ENCODE assay signal across 21 cellular contexts in the genomic region with DNA sequence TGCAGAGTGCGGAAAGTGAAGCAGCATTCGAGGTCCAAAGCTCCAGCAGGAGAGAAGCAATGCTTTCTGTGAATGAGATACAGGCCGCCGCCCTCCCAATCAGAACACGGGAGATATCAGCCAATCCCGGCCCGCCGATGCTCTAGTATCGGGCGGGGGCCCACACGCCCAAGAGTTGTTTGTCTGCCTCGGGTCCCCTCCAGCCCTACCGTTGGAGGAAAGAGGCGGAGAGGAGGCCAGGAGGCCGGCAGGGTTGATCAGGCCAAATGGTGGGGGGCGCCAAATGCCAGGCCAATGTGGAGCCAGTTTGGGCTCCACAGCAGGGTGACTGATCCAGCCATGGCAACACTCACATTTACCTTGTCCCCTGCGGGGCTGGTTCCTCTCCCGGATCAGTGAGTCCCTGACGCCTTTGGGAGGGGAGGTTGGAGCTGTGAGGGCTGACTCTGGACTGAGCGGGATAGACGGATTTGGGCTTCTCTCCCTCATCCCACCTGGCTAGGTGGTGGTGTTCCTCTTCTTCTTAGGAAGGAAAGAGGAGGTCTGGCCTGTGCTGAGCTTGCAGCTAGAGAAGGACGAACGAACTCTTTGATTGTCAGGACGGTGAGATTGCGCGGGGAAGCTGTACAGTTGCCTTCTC. TPM values are rescaled to one million over a fixed set of nuclear protein-coding genes. Genes with fewer than 3 reads are reported as not detected.
DNase-seq lines count a peak whose midpoint lies in the region; ATAC-seq and TF ChIP-seq lines count a peak whose summit lies in the region.
"Had no signal": no experiment of that assay in that cellular context is flagged by ENCODE, and none has a peak within 500 bp of the region (broad histone marks: within the 10 kb centered on the region; RNA-seq: fewer than 3 reads in every experiment).

No MANE protein-coding gene starts in this region.

- intact Hi-C loops in colonic mucosa (cut with DNase I) (no loop called here), posterior cingulate gyrus (cut with DNase I) (no loop called here)

- no peak overlapping the region for H3K27ac ChIP-seq in WERI-Rb-1
- H3K27ac ChIP-seq in colonic mucosa = no peak overlapping the region
- no peak overlapping the region for H3K27ac ChIP-seq in neuronal stem cell (replicated peaks; ENCODE audit: low read length)
- H3K27ac ChIP-seq: Peyer's patch, SJSA1 had no signal

- ATAC-seq in GM21528 (IDR thresholded peaks at IDR 0.05; ENCODE audit: low FRiP score, unreplicated experiment) = no peak

- no peak overlapping the region for H2AFZ ChIP-seq in neuronal stem cell (ENCODE audit: low read length)

- H3K36me3 ChIP-seq in WERI-Rb-1 = no peaks in the 10 kb centered on the region
- H3K36me3 ChIP-seq in colonic mucosa = no peaks in the 10 kb centered on the region
- H3K36me3 ChIP-seq in neuronal stem cell (replicated peaks in 1 of 2; ENCODE audit: control insufficient read depth in 2 of 2, insufficient read depth in 2 of 2, low read length in 2 of 2) = no peaks in the 10 kb centered on the region
- H3K36me3 ChIP-seq: MG63, Peyer's patch, SJSA1 had no signal

- H4K8ac ChIP-seq in neuronal stem cell (ENCODE audit: low read depth, low read length) = no peak overlapping the region

- H3K9ac ChIP-seq in colonic mucosa (ENCODE audit: low read depth in 2 of 2, low read length in 2 of 2) (no peak overlapping the region), neuronal stem cell (ENCODE audit: low read depth, low read length, poor library complexity) (peak overlapping the region; percentile 7)

- H3K79me1 ChIP-seq in neuronal stem cell (ENCODE audit: low read depth, low read length) = no peaks in the 10 kb centered on the region

- H3K4me1 ChIP-seq in colonic mucosa = no peaks in the 10 kb centered on the region
- H3K4me1 ChIP-seq in neuronal stem cell (ENCODE audit: control insufficient read depth in 2 of 2, insufficient read depth in 1 of 2, low read depth in 1 of 2, low read length in 2 of 2) = no peaks in the 10 kb centered on the region
- H3K4me1 ChIP-seq: Peyer's patch had no signal

- H2BK15ac ChIP-seq in neuronal stem cell (ENCODE audit: low read length) = peak overlapping the region; percentile 14

- H3K4me2 ChIP-seq in neuronal stem cell (ENCODE audit: insufficient read depth, low read length, poor library complexity, severe bottlenecking) = no peak overlapping the region

- H2AK5ac ChIP-seq in neuronal stem cell (ENCODE audit: low read depth, low read length) = peak overlapping the region; percentile 2

- no peak overlapping the region for H2BK120ac ChIP-seq in neuronal stem cell (ENCODE audit: low read depth, low read length)

- peak; percentile 6 for DNase-seq in WERI-Rb-1
- DNase-seq in colonic mucosa = peak; percentile 10
- no peak for DNase-seq in neuronal stem cell (ENCODE audit: low spot score)
- peak; percentile 28 for DNase-seq in ureter (ENCODE audit: low spot score)
- no peak for DNase-seq in midbrain (lab: John Stamatoyannopoulos, UW)
- no peak for DNase-seq in posterior cingulate gyrus
- DNase-seq: ACHN; C1 segment of cervical spinal cord; H9; Kasumi-1; MG63; NCI-H1092; NCI-H146; NCI-H2029 treated with DMSO at 0.1 percent for 48 hours; NCI-H2171; NCI-H446 treated with DMSO at 0.1 percent for 48 hours; NK-92 treated with Interleukin-12 subunit alpha and Interleukin-12 subunit beta, amount 100 ng/mL, for 24 hours; Peyer's patch had no signal

- WGBS in neuronal stem cell (ENCODE audit: extremely low coverage in 2 of 2, insufficient read length in 2 of 2, insufficient replicate concordance in 1 of 2), 2 donors = no CpG with 5 or more reads among the region's 26 CpGs

- no peak overlapping the region for H3K23ac ChIP-seq in neuronal stem cell (ENCODE audit: low read depth, low read length, poor library complexity)

- H3K14ac ChIP-seq in neuronal stem cell (ENCODE audit: low read length) = no peak overlapping the region

- no peak for TF ChIP-seq CTCF in WERI-Rb-1 (IDR thresholded peaks at IDR 0.05; ENCODE audit: low read depth, low read length)
- no peak for TF ChIP-seq CTCF in colonic mucosa (IDR thresholded peaks at IDR 0.05)

- H3K27me3 ChIP-seq in WERI-Rb-1 (ENCODE audit: insufficient read depth, low read depth, severe bottlenecking) = no peaks in the 10 kb centered on the region
- no peaks in the 10 kb centered on the region for H3K27me3 ChIP-seq in colonic mucosa
- H3K27me3 ChIP-seq in neuronal stem cell (ENCODE audit: control insufficient read depth in 3 of 3, insufficient read depth in 3 of 3, low read depth in 1 of 3, low read length in 3 of 3) = no peaks in the 10 kb centered on the region
- H3K27me3 ChIP-seq: MG63, Peyer's patch, SJSA1 had no signal

- no peak overlapping the region for H3K4ac ChIP-seq in neuronal stem cell (ENCODE audit: low read length)

- peak overlapping the region; percentile 11 for H2BK12ac ChIP-seq in neuronal stem cell (ENCODE audit: low read length)

- H2BK5ac ChIP-seq in neuronal stem cell (ENCODE audit: low read length) = no peak overlapping the region

- no peak overlapping the region for H3K4me3 ChIP-seq in WERI-Rb-1 (ENCODE audit: low read depth, low read length)
- H3K4me3 ChIP-seq in colonic mucosa = no peak overlapping the region
- no peak overlapping the region for H3K4me3 ChIP-seq in neuronal stem cell (ENCODE audit: low read length in 2 of 2)
- H3K4me3 ChIP-seq: MG63, Peyer's patch, SJSA1 had no signal

- H3K9me3 ChIP-seq in WERI-Rb-1 (ENCODE audit: severe bottlenecking) (no peaks in the 10 kb centered on the region), colonic mucosa (no peaks in the 10 kb centered on the region), neuronal stem cell (replicated peaks in 1 of 2; ENCODE audit: control insufficient read depth in 2 of 2, insufficient read depth in 1 of 2, low read depth in 1 of 2, low read length in 2 of 2) (no peaks in the 10 kb centered on the region)
- H3K9me3 ChIP-seq: MG63, Peyer's patch, SJSA1 had no signal

- H3K18ac ChIP-seq in neuronal stem cell (ENCODE audit: low read length) = peak overlapping the region; percentile 64

- no peak overlapping the region for H4K91ac ChIP-seq in neuronal stem cell (ENCODE audit: low read depth, low read length, poor library complexity)

RNA-seq across cellular contexts. Expression of gene CUEDC1, which starts 10.4 kb away (rescaled TPM):
- 10 to 100 TPM; 14.7 to 15.2 TPM for total RNA-seq in colonic mucosa
- 23.4 TPM for polyA plus RNA-seq in neuronal stem cell (2013, experiment 1 of 2)
- polyA plus RNA-seq in neuronal stem cell (2013, experiment 2 of 2) = 22.7 TPM
- total RNA-seq in ureter = 36.9 TPM
- polyA plus RNA-seq: IgD-negative memory B cell had no signal

RNA-seq across cellular contexts. Expression of gene VEZF1, which starts 22.4 kb away (rescaled TPM):
- total RNA-seq in colonic mucosa = 10 to 100 TPM; 35.7 to 52.8 TPM
- 83.0 TPM for polyA plus RNA-seq in neuronal stem cell (2013, experiment 1 of 2)
- 85.4 TPM for polyA plus RNA-seq in neuronal stem cell (2013, experiment 2 of 2)
- 75.6 TPM for total RNA-seq in ureter

RNA-seq across cellular contexts. Expression of gene SRSF1, which starts 41.4 kb away (rescaled TPM):
- total RNA-seq in colonic mucosa (100 to 1,000 TPM; 173 to 315 TPM), ureter (205 TPM)
- polyA plus RNA-seq in neuronal stem cell (2013, experiment 1 of 2) = 212 TPM
- polyA plus RNA-seq in neuronal stem cell (2013, experiment 2 of 2) = 227 TPM

Comparison
In these comparisons a context has a peak if more than half of its experiments do, and no peak if none do; other contexts are left out.
1. DNase-seq: peak in WERI-Rb-1 (single experiment), colonic mucosa (single experiment) and ureter (single experiment); none in neuronal stem cell (single experiment), midbrain (single experiment) and posterior cingulate gyrus (0 of 10).